ENCODE assay signal across 33 cellular contexts in the genomic region with DNA sequence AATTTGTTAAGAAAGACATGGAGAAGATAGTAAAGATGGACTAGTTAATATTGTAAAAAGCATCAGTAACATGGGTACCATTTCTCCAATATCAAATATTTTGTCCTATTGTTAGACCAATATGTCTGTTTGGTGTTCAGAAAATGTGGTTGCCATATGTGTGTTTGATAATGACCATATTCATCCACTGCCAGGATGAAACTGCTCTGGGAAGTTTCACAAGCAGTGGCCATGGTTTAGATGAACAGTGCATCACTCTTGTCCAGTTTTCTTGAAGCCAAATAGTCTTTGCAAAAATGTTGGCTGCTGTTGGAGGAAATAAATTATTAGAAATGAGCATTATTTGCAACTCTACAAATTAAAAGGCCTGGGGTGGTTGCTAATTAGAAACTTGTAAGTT.
"Had no signal": no experiment of that assay in that cellular context is flagged by ENCODE, and none has a peak within 500 bp of the region (broad histone marks: within the 10 kb centered on the region; RNA-seq: fewer than 3 reads in every experiment).

No MANE protein-coding gene starts in this region.

- ATAC-seq: activated CD8-positive, alpha-beta memory T cell treated with anti-CD3 and anti-CD28 coated beads, Interleukin-2, amount 10 ng/mL, durations not matched to agents 7 days and 5 days; activated naive CD8-positive, alpha-beta T cell treated with anti-CD3 and anti-CD28 coated beads, Interleukin-2, amount 50 U/mL, for 24 hours; PC-3 had no signal

- H3K27me3 Mint-ChIP-seq: activated B cell treated with CpG ODN at 0.5 μM for 24 hours; activated CD4-positive, alpha-beta memory T cell treated with anti-CD3 and anti-CD28 coated beads, Interleukin-2, amount 10 ng/mL, durations not matched to agents 7 days and 5 days; activated CD8-positive, alpha-beta memory T cell treated with anti-CD3 and anti-CD28 coated beads, Interleukin-2, amount 10 ng/mL, durations not matched to agents 7 days and 5 days; activated naive CD4-positive, alpha-beta T cell treated with anti-CD3 and anti-CD28 coated beads, Interleukin-2, amount 10 ng/mL, durations not matched to agents 7 days and 5 days; activated naive CD8-positive, alpha-beta T cell; activated naive CD8-positive, alpha-beta T cell treated with anti-CD3 and anti-CD28 coated beads, Interleukin-2, amount 50 U/mL, for 24 hours had no signal

- H3K27me3 ChIP-seq: Peyer's patch had no signal

- H3K9me3 Mint-ChIP-seq: activated B cell treated with CpG ODN at 0.5 μM for 24 hours; activated CD4-positive, alpha-beta memory T cell treated with anti-CD3 and anti-CD28 coated beads, Interleukin-2, amount 10 ng/mL, durations not matched to agents 7 days and 5 days; activated naive CD4-positive, alpha-beta T cell treated with anti-CD3 and anti-CD28 coated beads, Interleukin-2, amount 10 ng/mL, durations not matched to agents 7 days and 5 days had no signal

- H3K27ac ChIP-seq: Peyer's patch, VCaP had no signal

- H3K4me1 Mint-ChIP-seq: activated B cell treated with CpG ODN at 0.5 μM for 24 hours; activated CD4-positive, alpha-beta memory T cell treated with anti-CD3 and anti-CD28 coated beads, Interleukin-2, amount 10 ng/mL, durations not matched to agents 7 days and 5 days; activated CD8-positive, alpha-beta memory T cell treated with anti-CD3 and anti-CD28 coated beads, Interleukin-2, amount 10 ng/mL, durations not matched to agents 7 days and 5 days; activated naive CD4-positive, alpha-beta T cell treated with anti-CD3 and anti-CD28 coated beads, Interleukin-2, amount 10 ng/mL, durations not matched to agents 7 days and 5 days; activated naive CD8-positive, alpha-beta T cell treated with anti-CD3 and anti-CD28 coated beads, Interleukin-2, amount 50 U/mL, for 24 hours had no signal

- DNase-seq: activated B cell treated with CpG ODN at 0.5 μM for 24 hours; activated CD4-positive, alpha-beta memory T cell treated with anti-CD3 and anti-CD28 coated beads, Interleukin-2, amount 10 ng/mL, durations not matched to agents 7 days and 5 days; activated CD4-positive, alpha-beta T cell treated with anti-CD3 and anti-CD28 coated beads for 48 hours; activated CD4-positive, CD25-positive, alpha-beta regulatory T cell treated with anti-CD3 and anti-CD28 coated beads, Interleukin-2, amount 50 U/mL, for 72 hours; activated CD8-positive, alpha-beta memory T cell treated with anti-CD3 and anti-CD28 coated beads for 24 hours; activated CD8-positive, alpha-beta memory T cell treated with anti-CD3 and anti-CD28 coated beads, Interleukin-2, amount 10 ng/mL, durations not matched to agents 7 days and 5 days; activated CD8-positive, alpha-beta memory T cell treated with anti-CD3 and anti-CD28 coated beads, Interleukin-2, amount 50 U/mL, for 48 hours; activated effector memory CD4-positive, alpha-beta T cell treated with Interleukin-2 at 50 U/mL for 16 hours; activated naive CD4-positive, alpha-beta T cell treated with anti-CD3 and anti-CD28 coated beads, Interleukin-2, amount 10 ng/mL, durations not matched to agents 7 days and 5 days; activated naive CD8-positive, alpha-beta T cell treated with anti-CD3 and anti-CD28 coated beads, Interleukin-2, amount 50 U/mL, for 24 hours; activated T-cell treated with anti-CD3 and anti-CD28 coated beads, Interleukin-2, amount 50 U/mL, for 48 hours; anterior cingulate cortex; Karpas-422; KBM-7; NCI-H1105; NCI-H1417 treated with DMSO at 0.1 percent for 48 hours; NCI-H1694; NCI-H1930; NCI-H2081 treated with DMSO at 0.1 percent for 48 hours; NCI-H226; NCI-H748 treated with DMSO at 0.1 percent for 48 hours; NK-92 treated with Interleukin-12 subunit alpha and Interleukin-12 subunit beta, amount 100 ng/mL, for 24 hours; PC-3; Peyer's patch; RPMI8226; SIG-M5; SW 1271; T-helper 1 cell; T-helper 2 cell; T-helper 9 cell had no signal

- H3K4me3 ChIP-seq: Peyer's patch had no signal

- H3K36me3 Mint-ChIP-seq: activated CD8-positive, alpha-beta memory T cell treated with anti-CD3 and anti-CD28 coated beads, Interleukin-2, amount 10 ng/mL, durations not matched to agents 7 days and 5 days; activated naive CD4-positive, alpha-beta T cell treated with anti-CD3 and anti-CD28 coated beads, Interleukin-2, amount 10 ng/mL, durations not matched to agents 7 days and 5 days; activated naive CD8-positive, alpha-beta T cell; brain had no signal

- H3K4me3 Mint-ChIP-seq: activated B cell treated with CpG ODN at 0.5 μM for 24 hours; activated CD4-positive, alpha-beta memory T cell treated with anti-CD3 and anti-CD28 coated beads, Interleukin-2, amount 10 ng/mL, durations not matched to agents 7 days and 5 days; activated CD8-positive, alpha-beta memory T cell treated with anti-CD3 and anti-CD28 coated beads, Interleukin-2, amount 10 ng/mL, durations not matched to agents 7 days and 5 days; activated naive CD4-positive, alpha-beta T cell treated with anti-CD3 and anti-CD28 coated beads, Interleukin-2, amount 10 ng/mL, durations not matched to agents 7 days and 5 days; activated naive CD8-positive, alpha-beta T cell; activated naive CD8-positive, alpha-beta T cell treated with anti-CD3 and anti-CD28 coated beads, Interleukin-2, amount 50 U/mL, for 24 hours; brain had no signal

- H3K9me3 ChIP-seq: Peyer's patch had no signal

- H3K36me3 ChIP-seq: Peyer's patch had no signal

- H3K27ac Mint-ChIP-seq: activated B cell treated with CpG ODN at 0.5 μM for 24 hours; activated CD4-positive, alpha-beta memory T cell treated with anti-CD3 and anti-CD28 coated beads, Interleukin-2, amount 10 ng/mL, durations not matched to agents 7 days and 5 days; activated CD8-positive, alpha-beta memory T cell treated with anti-CD3 and anti-CD28 coated beads, Interleukin-2, amount 10 ng/mL, durations not matched to agents 7 days and 5 days; activated naive CD4-positive, alpha-beta T cell treated with anti-CD3 and anti-CD28 coated beads, Interleukin-2, amount 10 ng/mL, durations not matched to agents 7 days and 5 days; activated naive CD8-positive, alpha-beta T cell; activated naive CD8-positive, alpha-beta T cell treated with anti-CD3 and anti-CD28 coated beads, Interleukin-2, amount 50 U/mL, for 24 hours had no signal

- H3K4me1 ChIP-seq: Peyer's patch had no signal
